ENCODE assay signal across 10 cellular contexts in genomic region chr4:155529197-155529596, GRCh38.
DNase-seq lines count a peak whose midpoint lies in the region; ATAC-seq and TF ChIP-seq lines count a peak whose summit lies in the region.
"Had no signal": no experiment of that assay in that cellular context is flagged by ENCODE, and none has a peak within 500 bp of the region (broad histone marks: within the 10 kb centered on the region; RNA-seq: fewer than 3 reads in every experiment).

No MANE protein-coding gene starts in this region.

- H3K4me1 ChIP-seq in HEK293 (ENCODE audit: control insufficient read depth, insufficient read depth, low read length) = no peaks in the 10 kb centered on the region

- no peaks in the 10 kb centered on the region for H3K36me3 Mint-ChIP-seq in WTC11

- POLR2A ChIA-PET in HEK293 (lab: Yijun Ruan, JAX) (no interaction called here), WTC11 (lab: Charles Lee) (no interaction called here)

- H3K9me3 Mint-ChIP-seq in WTC11 = no peaks in the 10 kb centered on the region

- H3K27ac ChIP-seq in HEK293 (ENCODE audit: extremely low read depth, low read depth, low read length) = no peak overlapping the region

- H3K9me3 ChIP-seq in HEK293 (ENCODE audit: control insufficient read depth, insufficient read depth, low read depth, low read length) = no peaks in the 10 kb centered on the region

- ATAC-seq in WTC11 (peak; percentile 80), GM19397 (IDR thresholded peaks at IDR 0.05; ENCODE audit: unreplicated experiment) (no peak)

- TF ChIP-seq CTCF in HEK293 (tag by site-specific recombination; IDR thresholded peaks at IDR 0.05) (no peak), WTC11 (IDR thresholded peaks at IDR 0.05) (0 out of 2 replicates have a peak, but pooled peaks have one; percentile 20)

- no peaks in the 10 kb centered on the region for H3K27me3 Mint-ChIP-seq in WTC11 (ENCODE audit: low read depth)

- H3K27ac Mint-ChIP-seq in WTC11 = no peak overlapping the region

- DNase-seq in EH (ENCODE audit: low read depth) (peak; percentile 53), WTC11 (ENCODE audit: low spot score) (peak; percentile 29), left kidney (ENCODE audit: low read depth, low spot score) (peak; percentile 50), OCI-M2 (lab: John Stamatoyannopoulos, UW; ENCODE audit: unreplicated experiment) (no peak), NCI-H187 (lab: John Stamatoyannopoulos, UW) (no peak)
- no peak for DNase-seq in activated effector memory CD4-positive, alpha-beta T cell treated with Interleukin-2 at 50 U/mL for 16 hours
- DNase-seq: activated gamma-delta T cell treated with Interleukin-2 at 50 U/mL for 16 hours, NCI-H1417 treated with DMSO at 0.1 percent for 48 hours had no signal

- H3K4me3 Mint-ChIP-seq in WTC11 = no peak overlapping the region

- H3K4me3 ChIP-seq in HEK293 (ENCODE audit: low read depth, low read length) = no peak overlapping the region

- H3K36me3 ChIP-seq in HEK293 (ENCODE audit: control insufficient read depth in 2 of 2, insufficient read depth in 1 of 2, low read length in 2 of 2) = no peaks in the 10 kb centered on the region

- 0 out of 2 replicates have a peak, but pooled peaks cover 5% of the 10 kb centered on the region for H3K4me1 Mint-ChIP-seq in WTC11

- CTCF ChIA-PET in HEK293 (lab: Yijun Ruan, JAX) (interaction anchor here (0.6 to 1.9 kb wide), 7 partner anchors 19 to 258 kb away, joined by 3 to 10 read pairs (median 3); no protein-coding TSS in a partner anchor), WTC11 (lab: Charles Lee) (interaction anchor here (0.6 to 1.6 kb wide), 15 partner anchors 10 to 260 kb away, joined by 3 to 21 read pairs (median 3); partner anchors contain the start of genes GUCY1A1 and GUCY1B1)

TF ChIP-seq in HEK293, 187 proteins besides CTCF, POLR2A, EP300 and RAD21:
- TF ChIP-seq ZNF654 (tag by site-specific recombination; IDR thresholded peaks at IDR 0.05; ENCODE audit: low read depth) (peak; percentile 27; the same call in 1 of the 2 replicates), SCRT2 (tag by site-specific recombination; IDR thresholded peaks at IDR 0.05) (no peak), ZNF202 (tag by site-specific recombination; IDR thresholded peaks at IDR 0.05; ENCODE audit: borderline replicate concordance) (no peak), ZNF571 (tag by site-specific recombination; IDR thresholded peaks at IDR 0.05) (no peak), MZF1 (tag by site-specific recombination; IDR thresholded peaks at IDR 0.05; ENCODE audit: borderline replicate concordance) (no peak), ZNF843 (tag by site-specific recombination; IDR thresholded peaks at IDR 0.05) (no peak), ZNF596 (tag by site-specific recombination; IDR thresholded peaks at IDR 0.05) (no peak), ZNF629 (tag by site-specific recombination; IDR thresholded peaks at IDR 0.05) (no peak), ZNF2 (tag by site-specific recombination; IDR thresholded peaks at IDR 0.05) (0 out of 2 replicates have a peak, but pooled peaks have one; percentile 23), ZNF776 (tag by site-specific recombination; IDR thresholded peaks at IDR 0.05; ENCODE audit: borderline replicate concordance) (no peak)

TF ChIP-seq in WTC11, 78 proteins besides CTCF, POLR2A, EP300 and RAD21:
- TF ChIP-seq MXD4 (CRISPR knock-in tag; IDR thresholded peaks at IDR 0.05; ENCODE audit: borderline replicate concordance) (no peak), CDX4 (CRISPR knock-in tag; IDR thresholded peaks at IDR 0.05; ENCODE audit: borderline replicate concordance) (no peak), NFE2L1 (CRISPR knock-in tag; IDR thresholded peaks at IDR 0.05) (no peak), ZNF671 (CRISPR knock-in tag; IDR thresholded peaks at IDR 0.05) (no peak), SP1 (CRISPR knock-in tag; conservative IDR thresholded peaks at IDR 0.05) (no peak), FOXP1 (CRISPR knock-in tag; IDR thresholded peaks at IDR 0.05; ENCODE audit: borderline replicate concordance) (no peak), PREB (CRISPR knock-in tag; IDR thresholded peaks at IDR 0.05; ENCODE audit: borderline replicate concordance) (no peak), ZNF396 (CRISPR knock-in tag; IDR thresholded peaks at IDR 0.05; ENCODE audit: borderline replicate concordance) (no peak), CREM (CRISPR knock-in tag; IDR thresholded peaks at IDR 0.05) (no peak), NR1H2 (CRISPR knock-in tag; IDR thresholded peaks at IDR 0.05) (no peak), NR3C1 (CRISPR knock-in tag; conservative IDR thresholded peaks at IDR 0.05; ENCODE audit: low read depth) (no peak), ATF6 (CRISPR knock-in tag; IDR thresholded peaks at IDR 0.05) (no peak), ESRRA (CRISPR knock-in tag; IDR thresholded peaks at IDR 0.05; ENCODE audit: borderline replicate concordance) (no peak), USF1 (CRISPR knock-in tag; IDR thresholded peaks at IDR 0.05) (no peak)
- TF ChIP-seq, protein P1, sequence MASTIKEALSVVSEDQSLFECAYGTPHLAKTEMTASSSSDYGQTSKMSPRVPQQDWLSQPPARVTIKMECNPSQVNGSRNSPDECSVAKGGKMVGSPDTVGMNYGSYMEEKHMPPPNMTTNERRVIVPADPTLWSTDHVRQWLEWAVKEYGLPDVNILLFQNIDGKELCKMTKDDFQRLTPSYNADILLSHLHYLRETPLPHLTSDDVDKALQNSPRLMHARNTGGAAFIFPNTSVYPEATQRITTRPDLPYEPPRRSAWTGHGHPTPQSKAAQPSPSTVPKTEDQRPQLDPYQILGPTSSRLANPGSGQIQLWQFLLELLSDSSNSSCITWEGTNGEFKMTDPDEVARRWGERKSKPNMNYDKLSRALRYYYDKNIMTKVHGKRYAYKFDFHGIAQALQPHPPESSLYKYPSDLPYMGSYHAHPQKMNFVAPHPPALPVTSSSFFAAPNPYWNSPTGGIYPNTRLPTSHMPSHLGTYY (CRISPR knock-in tag; IDR thresholded peaks at IDR 0.05) = no peak
- TF ChIP-seq, protein P2, sequence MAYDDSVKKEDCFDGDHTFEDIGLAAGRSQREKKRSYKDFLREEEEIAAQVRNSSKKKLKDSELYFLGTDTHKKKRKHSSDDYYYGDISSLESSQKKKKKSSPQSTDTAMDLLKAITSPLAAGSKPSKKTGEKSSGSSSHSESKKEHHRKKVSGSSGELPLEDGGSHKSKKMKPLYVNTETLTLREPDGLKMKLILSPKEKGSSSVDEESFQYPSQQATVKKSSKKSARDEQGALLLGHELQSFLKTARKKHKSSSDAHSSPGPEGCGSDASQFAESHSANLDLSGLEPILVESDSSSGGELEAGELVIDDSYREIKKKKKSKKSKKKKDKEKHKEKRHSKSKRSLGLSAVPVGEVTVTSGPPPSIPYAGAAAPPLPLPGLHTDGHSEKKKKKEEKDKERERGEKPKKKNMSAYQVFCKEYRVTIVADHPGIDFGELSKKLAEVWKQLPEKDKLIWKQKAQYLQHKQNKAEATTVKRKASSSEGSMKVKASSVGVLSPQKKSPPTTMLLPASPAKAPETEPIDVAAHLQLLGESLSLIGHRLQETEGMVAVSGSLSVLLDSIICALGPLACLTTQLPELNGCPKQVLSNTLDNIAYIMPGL (CRISPR knock-in tag; IDR thresholded peaks at IDR 0.05) = no peak
TF ChIP-seq in WTC11: peak in this region for 0.

Comparison
In these comparisons a context has a peak if more than half of its experiments do, and no peak if none do; other contexts are left out.
1. DNase-seq: peak in EH (single experiment), WTC11 (single experiment) and left kidney (single experiment); none in activated effector memory CD4-positive, alpha-beta T cell treated with Interleukin-2 at 50 U/mL for 16 hours (single experiment), OCI-M2 (single experiment) and NCI-H187 (0 of 2).